9 cellular contexts compared by ENCODE assay signal in genomic region chr5:74934949-74935751, GRCh38.
DNase-seq lines count a peak whose midpoint lies in the region; ATAC-seq, FAIRE-seq and TF ChIP-seq lines count a peak whose summit lies in the region.
"Had no signal": no experiment of that assay in that cellular context is flagged by ENCODE, and none has a peak within 500 bp of the region (broad histone marks: within the 10 kb centered on the region; RNA-seq: fewer than 3 reads in every experiment).

No MANE protein-coding gene starts in this region.

- no peaks in the 10 kb centered on the region for H3K27me3 ChIP-seq in testis

- no peaks in the 10 kb centered on the region for H3K9me3 Mint-ChIP-seq in activated T-cell treated with anti-CD3 and anti-CD28 coated beads, Interleukin-2, amount 50 U/mL, for 24 hours
- peaks cover 1% of the 10 kb centered on the region for H3K9me3 Mint-ChIP-seq in glutamatergic neuron (ENCODE audit: unreplicated experiment)
- H3K9me3 Mint-ChIP-seq: memory B cell had no signal

- TF ChIP-seq CTCF in D721Med (IDR thresholded peaks at IDR 0.05; ENCODE audit: insufficient read depth, missing control alignments), result peak; percentile 22
- peak; percentile 40 for TF ChIP-seq CTCF in glutamatergic neuron (IDR thresholded peaks at IDR 0.05; ENCODE audit: partially characterized antibody, unreplicated experiment)
- peak in 1 of 3 experiments; percentile 18 for TF ChIP-seq CTCF in testis (IDR thresholded peaks at IDR 0.05)

- H3K36me3 Mint-ChIP-seq in activated T-cell treated with anti-CD3 and anti-CD28 coated beads, Interleukin-2, amount 50 U/mL, for 24 hours (ENCODE audit: low read depth), result no peaks in the 10 kb centered on the region
- H3K36me3 Mint-ChIP-seq in glutamatergic neuron (ENCODE audit: unreplicated experiment), result no peaks in the 10 kb centered on the region
- H3K36me3 Mint-ChIP-seq: memory B cell had no signal

- 25 to 46% methylated on average over 9 of the region's 9 CpGs for WGBS in testis, 2 donors

- no peak for ATAC-seq in GM21825 (IDR thresholded peaks at IDR 0.05; ENCODE audit: unreplicated experiment)

- intact Hi-C loops in testis (cut with DNase I; ENCODE audit: low total_unique reads), result no loop called here

- H3K9me3 ChIP-seq in testis, result no peaks in the 10 kb centered on the region

- H3K27ac Mint-ChIP-seq in activated T-cell treated with anti-CD3 and anti-CD28 coated beads, Interleukin-2, amount 50 U/mL, for 24 hours, result peak overlapping the region; percentile 78
- no peak overlapping the region for H3K27ac Mint-ChIP-seq in glutamatergic neuron (ENCODE audit: unreplicated experiment)
- H3K27ac Mint-ChIP-seq: memory B cell had no signal

- H3K4me3 ChIP-seq in Jurkat, Clone E6-1 (ENCODE audit: low read length), result peak overlapping the region; percentile 45
- no peak overlapping the region for H3K4me3 ChIP-seq in testis

- DNase-seq in D721Med (ENCODE audit: insufficient read length, low spot score) (no peak), glutamatergic neuron (no peak), testis (peak; percentile 28), SKM-1 (lab: John Stamatoyannopoulos, UW; ENCODE audit: unreplicated experiment) (no peak), NCI-H146 treated with DMSO at 0.1 percent for 48 hours (lab: John Stamatoyannopoulos, UW; ENCODE audit: unreplicated experiment) (no peak)
- DNase-seq in Jurkat, Clone E6-1 (ENCODE audit: low read depth, low spot score), result peak; percentile 85
- DNase-seq in activated T-cell treated with anti-CD3 and anti-CD28 coated beads, Interleukin-2, amount 50 U/mL, for 24 hours, result peak; percentile 48

- no peaks in the 10 kb centered on the region for H3K36me3 ChIP-seq in testis (ENCODE audit: low read depth, missing control alignments)

- no peak overlapping the region for H3K27ac ChIP-seq in testis

- no peak for FAIRE-seq in D721Med (lab: Jason Lieb, UNC)

- no peak for TF ChIP-seq POLR2A in testis (IDR thresholded peaks at IDR 0.05)

- H3K4me3 Mint-ChIP-seq in activated T-cell treated with anti-CD3 and anti-CD28 coated beads, Interleukin-2, amount 50 U/mL, for 24 hours, result peak overlapping the region; percentile 50
- peak overlapping the region; percentile 17 for H3K4me3 Mint-ChIP-seq in glutamatergic neuron (ENCODE audit: unreplicated experiment)
- H3K4me3 Mint-ChIP-seq: memory B cell had no signal

- H3K27me3 Mint-ChIP-seq in activated T-cell treated with anti-CD3 and anti-CD28 coated beads, Interleukin-2, amount 50 U/mL, for 24 hours, result peaks cover 8% of the 10 kb centered on the region
- H3K27me3 Mint-ChIP-seq in glutamatergic neuron (ENCODE audit: unreplicated experiment), result peaks cover 2% of the 10 kb centered on the region

- H3K4me1 ChIP-seq in testis, result no peaks in the 10 kb centered on the region

- peaks cover 36% of the 10 kb centered on the region for H3K4me1 Mint-ChIP-seq in activated T-cell treated with anti-CD3 and anti-CD28 coated beads, Interleukin-2, amount 50 U/mL, for 24 hours (ENCODE audit: low read depth)
- H3K4me1 Mint-ChIP-seq in glutamatergic neuron (ENCODE audit: low read depth, unreplicated experiment), result peaks cover 27% of the 10 kb centered on the region
- H3K4me1 Mint-ChIP-seq: memory B cell had no signal

Comparison
In these comparisons a context has a peak if more than half of its experiments do, and no peak if none do; other contexts are left out.
1. DNase-seq: peak in Jurkat, Clone E6-1 (single experiment), activated T-cell treated with anti-CD3 and anti-CD28 coated beads, Interleukin-2, amount 50 U/mL, for 24 hours (single experiment) and testis (single experiment); none in D721Med (single experiment), glutamatergic neuron (single experiment), SKM-1 (single experiment) and NCI-H146 treated with DMSO at 0.1 percent for 48 hours (single experiment).